ENCODE assay signal across 1 cellular context in the genomic region with DNA sequence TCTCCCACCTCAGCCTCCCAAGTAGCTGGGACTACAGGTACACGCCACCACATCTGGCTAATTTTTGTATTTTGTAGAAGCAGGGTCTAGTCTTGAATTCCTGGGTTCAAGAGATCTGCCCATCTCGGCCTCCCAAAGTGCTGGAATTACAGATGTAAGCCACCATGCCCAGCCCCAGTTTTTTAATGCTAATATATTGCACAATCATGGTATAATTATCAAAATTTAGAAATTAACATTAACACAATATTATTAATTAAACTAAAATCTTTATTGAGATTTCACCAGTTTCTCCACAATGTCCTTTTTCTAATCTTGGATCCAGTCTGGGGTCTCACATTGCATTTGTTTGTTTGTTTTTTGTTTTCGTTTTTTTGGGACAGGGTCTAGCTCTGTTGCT.
A peak's percentile ranks its signal among the peaks of the same experiment; 100 is the strongest.
TF ChIP-seq lines count a peak whose summit lies in the region.

No MANE protein-coding gene starts in this region.

TF ChIP-seq in HepG2, 621 proteins besides CTCF, POLR2A, EP300 and RAD21:
- no peak for TF ChIP-seq ZNF333 (CRISPR knock-in tag; IDR thresholded peaks at IDR 0.05; ENCODE audit: borderline replicate concordance)
- peak; percentile 18; the same call in 1 of the 2 replicates for TF ChIP-seq CEBPB (IDR thresholded peaks at IDR 0.05; ENCODE audit: borderline replicate concordance, low read depth, low read length)
